28 cellular contexts compared by ENCODE assay signal in the genomic region with DNA sequence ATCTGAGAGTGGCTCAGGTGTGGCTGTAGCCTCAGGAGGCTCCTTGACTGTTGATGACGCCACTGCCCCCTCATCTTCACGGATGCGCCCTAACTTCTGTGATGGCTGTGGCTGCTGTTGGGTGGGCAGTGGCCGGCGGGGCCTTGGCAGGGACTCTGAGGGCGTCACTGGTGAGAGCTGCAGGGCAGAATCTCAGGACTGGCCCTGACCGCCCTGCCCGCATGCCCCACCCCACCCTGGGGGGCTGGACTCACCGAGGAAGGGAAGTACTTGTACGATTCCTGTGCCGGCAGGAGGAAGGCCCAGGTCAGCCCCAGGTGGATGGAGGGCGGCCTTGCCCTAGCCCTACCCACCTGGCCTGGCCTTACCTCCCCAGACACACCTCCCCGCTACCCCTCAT. TPM values are rescaled to one million over a fixed set of nuclear protein-coding genes. Genes with fewer than 3 reads are reported as not detected.
DNase-seq lines count a peak whose midpoint lies in the region; ATAC-seq, FAIRE-seq and TF ChIP-seq lines count a peak whose summit lies in the region.
"Had no signal": no experiment of that assay in that cellular context is flagged by ENCODE, and none has a peak within 500 bp of the region (broad histone marks: within the 10 kb centered on the region; RNA-seq: fewer than 3 reads in every experiment).

No MANE protein-coding gene starts in this region.

- FAIRE-seq in K562 (lab: Jason Lieb, UNC): no peak
- FAIRE-seq: RCC 7860 had no signal

- TF ChIP-seq POLR2A in breast epithelium (IDR thresholded peaks at IDR 0.05) (no peak), K562 (conservative IDR thresholded peaks at IDR 0.05) (no peak)

- intact Hi-C loops in MCF 10A (cut with micrococcal nuclease) (no loop called here), breast epithelium (cut with DNase I; ENCODE audit: low total_unique reads) (no loop called here), K562 (cut with micrococcal nuclease) (loop anchor here (5.0 kb wide), 1 partner anchor 142 kb away; no protein-coding TSS in a partner anchor), left colon (cut with DNase I, micrococcal nuclease) (no loop called here)

- H3K4me1 ChIP-seq in breast epithelium: peaks cover 0 to 4% of the 10 kb centered on the region in 2 donors
- H3K4me1 ChIP-seq in K562 (replicated peaks in 1 of 2; ENCODE audit: control insufficient read depth in 2 of 2, insufficient read depth in 2 of 2, low read length in 2 of 2): peaks cover 3 to 39% of the 10 kb centered on the region in 2 experiments; a peak in 3 of 5 replicates
- H3K4me1 ChIP-seq: BE2C had no signal

- H3K9me1 ChIP-seq in K562 (ENCODE audit: control insufficient read depth, insufficient read depth, low read length): no peaks in the 10 kb centered on the region

- H3K4me3 Mint-ChIP-seq in MCF 10A (ENCODE audit: unreplicated experiment): peak overlapping the region; percentile 21
- peak overlapping the region in 8 of 10 donors; percentile 2 to 76 (median 12) for H3K4me3 Mint-ChIP-seq in naive thymus-derived CD8-positive, alpha-beta T cell
- H3K4me3 Mint-ChIP-seq in effector memory CD8-positive, alpha-beta T cell: peak overlapping the region in 1 of 2 donors; percentile 26
- H3K4me3 Mint-ChIP-seq: stimulated activated effector memory CD8-positive, alpha-beta T cell treated with anti-CD3 and anti-CD28 coated beads, Interleukin-12 subunit alpha, Interleukin-12 subunit beta, amount 100 ng/mL, for 72 hours had no signal

- no peaks in the 10 kb centered on the region for H3K27me3 Mint-ChIP-seq in MCF 10A (ENCODE audit: insufficient read depth, unreplicated experiment)
- H3K27me3 Mint-ChIP-seq in naive thymus-derived CD8-positive, alpha-beta T cell: no peaks in the 10 kb centered on the region
- no peaks in the 10 kb centered on the region for H3K27me3 Mint-ChIP-seq in effector memory CD8-positive, alpha-beta T cell
- H3K27me3 Mint-ChIP-seq: progenitor cell of endocrine pancreas had no signal

- H3K79me2 ChIP-seq in K562 (ENCODE audit: control insufficient read depth, insufficient read depth, low read length): peaks cover 30% of the 10 kb centered on the region

- H4K20me1 ChIP-seq in K562 (replicated peaks; ENCODE audit: control insufficient read depth, insufficient read depth, low read length): peaks cover 2% of the 10 kb centered on the region; the same call in 1 of the 2 replicates

- H3K4me2 ChIP-seq in K562 (ENCODE audit: insufficient read depth, low read length): no peak overlapping the region

- in situ Hi-C loops in K562 (cut with MboI): no loop called here

- no peak overlapping the region for H3K9ac ChIP-seq in K562 (ENCODE audit: insufficient read depth in 1 of 2, low read depth in 2 of 2, low read length in 2 of 2)

- TF ChIP-seq CTCF in MCF 10A (IDR thresholded peaks at IDR 0.05; ENCODE audit: unreplicated experiment): no peak
- no peak for TF ChIP-seq CTCF in breast epithelium (IDR thresholded peaks at IDR 0.05)
- no peak for TF ChIP-seq CTCF in K562 (IDR thresholded peaks at IDR 0.05 in 2 of 3, conservative IDR thresholded peaks at IDR 0.05 in 1 of 3; ENCODE audit: insufficient read depth in 2 of 3, low read depth in 1 of 3, low read length in 3 of 3)

- no peak for TF ChIP-seq RAD21 in K562 (CRISPR knock-in tag; conservative IDR thresholded peaks at IDR 0.05 in 1 of 2, IDR thresholded peaks at IDR 0.05 in 1 of 2)

- 97% methylated on average over 6 of the region's 13 CpGs for whole genome bisulfite sequencing in K562 (ENCODE audit: insufficient coverage, low coverage, missing lambda C conversion rate)

- H3K9me3 Mint-ChIP-seq in MCF 10A (ENCODE audit: unreplicated experiment): no peaks in the 10 kb centered on the region
- no peaks in the 10 kb centered on the region for H3K9me3 Mint-ChIP-seq in naive thymus-derived CD8-positive, alpha-beta T cell
- H3K9me3 Mint-ChIP-seq in effector memory CD8-positive, alpha-beta T cell: no peaks in the 10 kb centered on the region
- H3K9me3 Mint-ChIP-seq: stimulated activated effector memory CD8-positive, alpha-beta T cell treated with anti-CD3 and anti-CD28 coated beads, Interleukin-12 subunit alpha, Interleukin-12 subunit beta, amount 100 ng/mL, for 72 hours had no signal

- no peak for DNase-seq in MCF 10A (ENCODE audit: unreplicated experiment)
- DNase-seq in breast epithelium (ENCODE audit: low spot score in 2 of 2): no peak
- no peak for DNase-seq in K562 (ENCODE audit: extremely low read depth in 1 of 4, low spot score in 3 of 4)
- DNase-seq in naive thymus-derived CD8-positive, alpha-beta T cell: no peak
- no peak for DNase-seq in left colon
- DNase-seq in SW 1271 (lab: John Stamatoyannopoulos, UW): no peak
- DNase-seq in effector memory CD8-positive, alpha-beta T cell: no peak
- DNase-seq: activated gamma-delta T cell treated with Interleukin-2 at 50 U/mL for 16 hours; activated T-cell treated with anti-CD3 and anti-CD28 coated beads for 4 hours; BE2C; DMS53; effector CD4-positive, alpha-beta T cell; GDM1; KG1; NCI-H1417 treated with DMSO at 0.1 percent for 48 hours; NCI-H2081 treated with DMSO at 0.1 percent for 48 hours; NCI-H345; SJCRH30; stimulated activated CD4-positive, alpha-beta T cell treated with anti-CD3 and anti-CD28 coated beads, Interleukin-4, amount 100 ng/mL, for 24 hours had no signal

- BruUV-seq in MCF 10A (replicated peaks; lab: Mats Ljungman, UMichigan): no TSS peak
- BruUV-seq in K562 (replicated peaks; lab: Mats Ljungman, UMichigan): no TSS peak

- peaks cover 48% of the 10 kb centered on the region for H3K4me1 Mint-ChIP-seq in MCF 10A (ENCODE audit: insufficient read depth, unreplicated experiment)
- H3K4me1 Mint-ChIP-seq in naive thymus-derived CD8-positive, alpha-beta T cell: peaks cover 30 to 57% (median 47%) of the 10 kb centered on the region in 4 donors
- H3K4me1 Mint-ChIP-seq in effector memory CD8-positive, alpha-beta T cell (ENCODE audit: low read depth in 2 of 2): peaks cover 43% of the 10 kb centered on the region in 2 donors

- peaks cover 54% of the 10 kb centered on the region for H3K36me3 Mint-ChIP-seq in MCF 10A (ENCODE audit: insufficient read depth, unreplicated experiment)
- peaks cover 0 to 37% (median 20%) of the 10 kb centered on the region in 3 donors for H3K36me3 Mint-ChIP-seq in naive thymus-derived CD8-positive, alpha-beta T cell
- peaks cover 53% of the 10 kb centered on the region for H3K36me3 Mint-ChIP-seq in effector memory CD8-positive, alpha-beta T cell (ENCODE audit: insufficient read depth)

- no peak overlapping the region for H2AFZ ChIP-seq in K562 (ENCODE audit: low read depth, low read length)

- no peaks in the 10 kb centered on the region for H3K9me3 ChIP-seq in breast epithelium
- no peaks in the 10 kb centered on the region for H3K9me3 ChIP-seq in K562 (replicated peaks; ENCODE audit: control insufficient read depth, insufficient read depth, low read depth, low read length)
- H3K9me3 ChIP-seq: BE2C, HAP-1, heart right ventricle, right lobe of liver, SJCRH30, thoracic aorta, vagina had no signal

- H3K27me3 ChIP-seq in breast epithelium (no peaks in the 10 kb centered on the region), K562 (ENCODE audit: control insufficient read depth in 2 of 2, insufficient read depth in 2 of 2, low read length in 2 of 2) (no peaks in the 10 kb centered on the region)
- H3K27me3 ChIP-seq: BE2C, heart right ventricle, right lobe of liver, SJCRH30, vagina had no signal

- no peak for TF ChIP-seq EP300 in K562 (IDR thresholded peaks at IDR 0.05; ENCODE audit: low read length)

- H3K27ac ChIP-seq in breast epithelium (no peak overlapping the region), K562 (ENCODE audit: extremely low read depth, low read depth, low read length) (no peak overlapping the region)
- H3K27ac ChIP-seq: heart right ventricle, right lobe of liver, SJCRH30, thoracic aorta, vagina had no signal

- ATAC-seq in K562 (no peak), left colon (no peak), GM21825 (IDR thresholded peaks at IDR 0.05; ENCODE audit: unreplicated experiment) (no peak)
- no peak for ATAC-seq in naive thymus-derived CD8-positive, alpha-beta T cell
- ATAC-seq in effector memory CD8-positive, alpha-beta T cell (replicated peaks): no peak
- ATAC-seq: heart right ventricle; right lobe of liver; stimulated activated effector memory CD8-positive, alpha-beta T cell treated with anti-CD3 and anti-CD28 coated beads, Interleukin-12 subunit alpha, Interleukin-12 subunit beta, amount 100 ng/mL, for 72 hours had no signal

- H3K36me3 ChIP-seq in breast epithelium (peaks cover 5% of the 10 kb centered on the region), K562 (ENCODE audit: control insufficient read depth, insufficient read depth, low read length) (peaks cover 47% of the 10 kb centered on the region; the same call in 2 of the 3 replicates)
- H3K36me3 ChIP-seq: BE2C had no signal

- H3K4me3 ChIP-seq in breast epithelium (no peak overlapping the region), K562 (no peak overlapping the region)
- H3K4me3 ChIP-seq: HAP-1, heart right ventricle, right lobe of liver, SJCRH30, thoracic aorta, vagina had no signal

- CTCF ChIA-PET in MCF 10A (lab: Yijun Ruan, JAX) (interaction anchor here (1.2 kb wide), 1 partner anchor 72 kb away, joined by 3 read pairs; no protein-coding TSS in a partner anchor), K562 (lab: Yijun Ruan, JAX; ENCODE audit: low intra/inter-chr PET ratio) (no interaction called here)

- H3K27ac Mint-ChIP-seq in MCF 10A (ENCODE audit: low read depth, unreplicated experiment): peak overlapping the region; percentile 68
- H3K27ac Mint-ChIP-seq in naive thymus-derived CD8-positive, alpha-beta T cell: peak overlapping the region in 7 of 10 donors; percentile 8 to 53 (median 33)
- no peak overlapping the region for H3K27ac Mint-ChIP-seq in effector memory CD8-positive, alpha-beta T cell
- H3K27ac Mint-ChIP-seq: progenitor cell of endocrine pancreas; stimulated activated effector memory CD8-positive, alpha-beta T cell treated with anti-CD3 and anti-CD28 coated beads, Interleukin-12 subunit alpha, Interleukin-12 subunit beta, amount 100 ng/mL, for 72 hours had no signal

- POLR2A ChIA-PET in MCF 10A (lab: Yijun Ruan, JAX): no interaction called here
- POLR2A ChIA-PET in K562 (lab: Yijun Ruan, JAX): no interaction called here
- POLR2A ChIA-PET in naive thymus-derived CD8-positive, alpha-beta T cell (lab: Charles Lee): no interaction called here

RNA-seq across cellular contexts. Expression of gene CXXC1, which starts 2.4 kb away (rescaled TPM):
- 65.1 and 85.4 TPM in 2 replicates for total RNA-seq in MCF 10A (2022)
- total RNA-seq in breast epithelium: 10 to 100 TPM; 50.6 to 64.2 (median 61.5) TPM
- 157 and 311 TPM in 2 replicates for total RNA-seq in K562 (2011; cell fraction: chromatin; rRNA removed; ENCODE audit: low replicate concordance)
- 176 and 189 TPM in 2 replicates for total RNA-seq in K562 (2011; cell fraction: nucleolus; rRNA removed)
- 138 and 156 TPM in 2 replicates for total RNA-seq in K562 (2011; cell fraction: nucleoplasm; rRNA removed)
- total RNA-seq in K562 (2014; rRNA removed): 43.3 and 46.4 TPM in 2 replicates
- total RNA-seq in K562 (2014; rRNA removed; fragmentation: Illumina TruSeq; extraction: Trizol): 23.1 and 26.3 TPM in 2 replicates
- 34.1 and 36.4 TPM in 2 replicates for total RNA-seq in K562 (2015; rRNA removed; fragmentation: Illumina TruSeq; extraction: Trizol)
- 59.1 and 81.0 TPM in 2 replicates for total RNA-seq in K562 (2021)
- polyA plus RNA-seq in K562 (2011; rRNA removed): 31.2 and 52.9 TPM in 2 replicates
- polyA plus RNA-seq in K562 (2011; cell fraction: cytosol; rRNA removed): 63.8 and 103 TPM in 2 replicates
- polyA plus RNA-seq in K562 (2011; cell fraction: nucleus; rRNA removed): 461 and 501 TPM in 2 replicates
- polyA plus RNA-seq in K562 (2012): 69.9 and 70.3 TPM in 2 replicates
- polyA plus RNA-seq in K562 (2014; fragmentation: Illumina TruSeq; extraction: Trizol): 40.3 and 51.2 TPM in 2 replicates
- polyA plus RNA-seq in K562 (2014; fragmentation: Nextera tagmentation; extraction: Ambion mirVana): 1 to 10 TPM; 3.4 to 7.4 TPM
- polyA plus RNA-seq in K562 (2014; rRNA removed): 59.1 and 84.5 TPM in 2 replicates
- 17.5 and 20.7 TPM in 2 replicates for polyA minus RNA-seq in K562 (2011; rRNA and poly(A)+ RNA removed)
- 17.8 and 22.5 TPM in 2 replicates for polyA minus RNA-seq in K562 (2011; cell fraction: cytosol; rRNA and poly(A)+ RNA removed)
- 37.6 and 42.1 TPM in 2 replicates for polyA minus RNA-seq in K562 (2011; cell fraction: nucleus; rRNA and poly(A)+ RNA removed)
- total RNA-seq in naive thymus-derived CD8-positive, alpha-beta T cell: 100 to 1,000 TPM; 159 to 171 TPM
- polyA plus RNA-seq in naive thymus-derived CD8-positive, alpha-beta T cell: 10 to 100 TPM; 52.2 to 84.7 (median 59.8) TPM
- total RNA-seq in left colon: 10 to 100 TPM; 67.1 to 81.0 TPM

RNA-seq across cellular contexts. Expression of gene MBD1, which starts 3.7 kb away (rescaled TPM):
- total RNA-seq in MCF 10A (2022) (203 and 227 TPM in 2 replicates), breast epithelium (10 to 100 TPM; 51.2 to 82.3 (median 71.1) TPM), K562 (2014; rRNA removed) (44.5 and 46.7 TPM in 2 replicates), K562 (2014; rRNA removed; fragmentation: Illumina TruSeq; extraction: Trizol) (14.8 and 16.4 TPM in 2 replicates), K562 (2015; rRNA removed; fragmentation: Illumina TruSeq; extraction: Trizol) (31.7 and 32.8 TPM in 2 replicates), K562 (2021) (59.7 and 60.9 TPM in 2 replicates), left colon (10 to 100 TPM; 66.4 to 68.0 TPM)
- total RNA-seq in K562 (2011; cell fraction: chromatin; rRNA removed; ENCODE audit: low replicate concordance): 124 and 196 TPM in 2 replicates
- 127 and 147 TPM in 2 replicates for total RNA-seq in K562 (2011; cell fraction: nucleolus; rRNA removed)
- 103 and 106 TPM in 2 replicates for total RNA-seq in K562 (2011; cell fraction: nucleoplasm; rRNA removed)
- polyA plus RNA-seq in K562 (2011; rRNA removed) (32.3 and 38.1 TPM in 2 replicates), K562 (2014; fragmentation: Illumina TruSeq; extraction: Trizol) (26.1 and 37.4 TPM in 2 replicates), K562 (2014; fragmentation: Nextera tagmentation; extraction: Ambion mirVana) (1 to 10 TPM; 3.0 to 3.6 TPM), K562 (2014; rRNA removed) (47.2 and 49.3 TPM in 2 replicates)
- 28.5 and 44.3 TPM in 2 replicates for polyA plus RNA-seq in K562 (2011; cell fraction: cytosol; rRNA removed)
- polyA plus RNA-seq in K562 (2011; cell fraction: nucleus; rRNA removed): 169 and 222 TPM in 2 replicates
- 32.7 and 37.7 TPM in 2 replicates for polyA plus RNA-seq in K562 (2012)
- polyA minus RNA-seq in K562 (2011; rRNA and poly(A)+ RNA removed): 23.8 and 26.4 TPM in 2 replicates
- polyA minus RNA-seq in K562 (2011; cell fraction: cytosol; rRNA and poly(A)+ RNA removed): 18.7 and 25.3 TPM in 2 replicates
- polyA minus RNA-seq in K562 (2011; cell fraction: nucleus; rRNA and poly(A)+ RNA removed): 76.1 and 92.1 TPM in 2 replicates
- total RNA-seq in naive thymus-derived CD8-positive, alpha-beta T cell: 100 to 1,000 TPM; 121 to 123 TPM
- polyA plus RNA-seq in naive thymus-derived CD8-positive, alpha-beta T cell: 10 to 100 TPM; 22.5 to 39.9 (median 25.2) TPM

RNA-seq across cellular contexts. Expression of gene CFAP53, which starts 18.8 kb away (rescaled TPM):
- total RNA-seq in MCF 10A (2022): 2.2 and 5.0 TPM in 2 replicates
- total RNA-seq in breast epithelium: 1 to 10 TPM in 2 of 3 donors, under 1 TPM in 1; 0.80 to 3.4 (median 1.6) TPM
- total RNA-seq in K562 (2011; cell fraction: chromatin; rRNA removed; ENCODE audit: low replicate concordance): 4.0 and 14.5 TPM in 2 replicates
- 1.5 and 2.2 TPM in 2 replicates for total RNA-seq in K562 (2011; cell fraction: nucleolus; rRNA removed)
- total RNA-seq in K562 (2011; cell fraction: nucleoplasm; rRNA removed): 2.4 and 3.8 TPM in 2 replicates
- 0.50 and 0.94 TPM in 2 replicates for total RNA-seq in K562 (2014; rRNA removed)
- 1.1 and 1.2 TPM in 2 replicates for total RNA-seq in K562 (2014; rRNA removed; fragmentation: Illumina TruSeq; extraction: Trizol)
- 1.2 and 1.6 TPM in 2 replicates for total RNA-seq in K562 (2015; rRNA removed; fragmentation: Illumina TruSeq; extraction: Trizol)
- total RNA-seq in K562 (2021): 0.60 and 0.87 TPM in 2 replicates
- 1.4 and 2.2 TPM in 2 replicates for polyA plus RNA-seq in K562 (2011; rRNA removed)
- 0.09 and 0.63 TPM in 2 replicates for polyA plus RNA-seq in K562 (2011; cell fraction: cytosol; rRNA removed)
- 4.1 and 5.0 TPM in 2 replicates for polyA plus RNA-seq in K562 (2011; cell fraction: nucleus; rRNA removed)
- 1.2 and 2.6 TPM in 2 replicates for polyA plus RNA-seq in K562 (2012)
- 1.1 and 1.6 TPM in 2 replicates for polyA plus RNA-seq in K562 (2014; fragmentation: Illumina TruSeq; extraction: Trizol)
- polyA plus RNA-seq in K562 (2014; fragmentation: Nextera tagmentation; extraction: Ambion mirVana): under 1 TPM; 0.21 to 0.23 TPM
- 1.9 TPM in 2 replicates for polyA plus RNA-seq in K562 (2014; rRNA removed)
- polyA minus RNA-seq in K562 (2011; rRNA and poly(A)+ RNA removed): 1.3 and 1.9 TPM in 2 replicates
- not detected in 2 replicates for polyA minus RNA-seq in K562 (2011; cell fraction: cytosol; rRNA and poly(A)+ RNA removed)
- polyA minus RNA-seq in K562 (2011; cell fraction: nucleus; rRNA and poly(A)+ RNA removed): 1.2 and 1.3 TPM in 2 replicates
- 1 to 10 TPM; 1.2 TPM for total RNA-seq in naive thymus-derived CD8-positive, alpha-beta T cell
- polyA plus RNA-seq in naive thymus-derived CD8-positive, alpha-beta T cell: under 1 TPM in 2 of 3 donors, not detected in 1; 0.31 to 0.57 TPM
- under 1 TPM; 0.24 to 0.28 TPM for total RNA-seq in left colon
- total RNA-seq: SJCRH30, vagina had no signal

Comparison
In these comparisons a context has a peak if more than half of its experiments do, and no peak if none do; other contexts are left out.
1. H3K27ac Mint-ChIP-seq: peak in MCF 10A (single experiment) and naive thymus-derived CD8-positive, alpha-beta T cell (7 of 10); none in effector memory CD8-positive, alpha-beta T cell (0 of 2).